In the genomic region with DNA sequence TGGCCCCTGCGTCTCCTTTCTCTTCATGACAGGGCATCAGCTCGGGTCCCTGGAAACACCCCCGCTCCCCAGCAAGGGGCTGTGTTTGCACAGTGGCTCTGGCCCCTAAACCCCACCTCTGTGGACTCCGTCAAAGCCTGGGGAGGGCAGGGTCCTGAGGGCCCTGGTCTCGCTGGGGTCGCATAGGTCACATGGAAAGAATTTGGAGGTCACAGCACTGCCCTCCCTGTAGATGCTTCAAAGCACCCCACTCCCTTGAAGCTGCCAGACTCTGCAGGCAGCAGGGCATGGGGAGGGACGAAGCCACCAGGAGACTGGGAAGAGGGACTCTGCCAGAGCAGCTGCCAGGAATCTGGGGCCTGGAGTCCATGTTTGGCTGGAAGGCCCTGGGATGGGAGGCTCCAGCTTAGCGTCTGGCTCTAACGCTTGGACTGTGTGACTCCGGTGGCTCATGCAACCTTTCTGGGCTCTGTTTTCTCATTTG, we compare ENCODE assay signal across 12 cellular contexts. TPM values are rescaled to one million over a fixed set of nuclear protein-coding genes. Genes with fewer than 3 reads are reported as not detected.
DNase-seq lines count a peak whose midpoint lies in the region; ATAC-seq and TF ChIP-seq lines count a peak whose summit lies in the region.
"Had no signal": no experiment of that assay in that cellular context is flagged by ENCODE, and none has a peak within 500 bp of the region (broad histone marks: within the 10 kb centered on the region; RNA-seq: fewer than 3 reads in every experiment).

No MANE protein-coding gene starts in this region.

- no peaks in the 10 kb centered on the region for H3K27me3 Mint-ChIP-seq in activated CD4-positive, alpha-beta memory T cell treated with anti-CD3 and anti-CD28 coated beads for 36 hours
- H3K27me3 Mint-ChIP-seq in activated CD4-positive, alpha-beta memory T cell treated with anti-CD3 and anti-CD28 coated beads, Interleukin-2, amount 10 ng/mL, durations not matched to agents 7 days and 5 days: no peaks in the 10 kb centered on the region
- no peaks in the 10 kb centered on the region for H3K27me3 Mint-ChIP-seq in type B pancreatic cell

- no peak overlapping the region for H3K4me3 Mint-ChIP-seq in activated CD4-positive, alpha-beta memory T cell treated with anti-CD3 and anti-CD28 coated beads for 36 hours
- H3K4me3 Mint-ChIP-seq in activated CD4-positive, alpha-beta memory T cell treated with anti-CD3 and anti-CD28 coated beads, Interleukin-2, amount 10 ng/mL, durations not matched to agents 7 days and 5 days: no peak overlapping the region
- peak overlapping the region; percentile 67 for H3K4me3 Mint-ChIP-seq in type B pancreatic cell

- no peak for TF ChIP-seq CTCF in dorsolateral prefrontal cortex (IDR thresholded peaks at IDR 0.05 in 54 of 56, conservative IDR thresholded peaks at IDR 0.05 in 2 of 56; ENCODE audit: low read depth in 1 of 56, partially characterized antibody in 56 of 56)
- TF ChIP-seq CTCF in type B pancreatic cell (conservative IDR thresholded peaks at IDR 0.05): no peak

- POLR2A ChIA-PET in activated CD4-positive, alpha-beta memory T cell treated with anti-CD3 and anti-CD28 coated beads for 36 hours (lab: Charles Lee): interaction anchor here (0.9 to 4.4 kb wide), 2 partner anchors 18 to 65 kb away, joined by 3 to 22 read pairs; no protein-coding TSS in a partner anchor
- POLR2A ChIA-PET in activated CD4-positive, alpha-beta memory T cell treated with anti-CD3 and anti-CD28 coated beads, Interleukin-2, amount 10 ng/mL, durations not matched to agents 7 days and 5 days (lab: Charles Lee): interaction anchor here (3.2 to 6.1 kb wide), 2 partner anchors 18 to 33 kb away, joined by 26 to 76 read pairs; partner anchors contain the start of gene ECE1

- no peaks in the 10 kb centered on the region for H3K9me3 Mint-ChIP-seq in activated CD4-positive, alpha-beta memory T cell treated with anti-CD3 and anti-CD28 coated beads for 36 hours
- no peaks in the 10 kb centered on the region for H3K9me3 Mint-ChIP-seq in activated CD4-positive, alpha-beta memory T cell treated with anti-CD3 and anti-CD28 coated beads, Interleukin-2, amount 10 ng/mL, durations not matched to agents 7 days and 5 days
- H3K9me3 Mint-ChIP-seq in type B pancreatic cell: no peaks in the 10 kb centered on the region

- H3K4me1 Mint-ChIP-seq in activated CD4-positive, alpha-beta memory T cell treated with anti-CD3 and anti-CD28 coated beads for 36 hours (ENCODE audit: low read depth): peaks cover 90% of the 10 kb centered on the region
- peaks cover 83% of the 10 kb centered on the region for H3K4me1 Mint-ChIP-seq in activated CD4-positive, alpha-beta memory T cell treated with anti-CD3 and anti-CD28 coated beads, Interleukin-2, amount 10 ng/mL, durations not matched to agents 7 days and 5 days
- H3K4me1 Mint-ChIP-seq in type B pancreatic cell (ENCODE audit: unreplicated experiment): peaks cover 72% of the 10 kb centered on the region

- CTCF ChIA-PET in activated CD4-positive, alpha-beta memory T cell treated with anti-CD3 and anti-CD28 coated beads for 36 hours (lab: Charles Lee): interaction anchor here (1.9 to 6.7 kb wide), 3 partner anchors 9 to 56 kb away, joined by 9 to 83 read pairs (median 53); no protein-coding TSS in a partner anchor
- CTCF ChIA-PET in activated CD4-positive, alpha-beta memory T cell treated with anti-CD3 and anti-CD28 coated beads, Interleukin-2, amount 10 ng/mL, durations not matched to agents 7 days and 5 days (lab: Charles Lee): interaction anchor here (1.5 kb wide), 1 partner anchor 41 kb away, joined by 3 read pairs; no protein-coding TSS in a partner anchor

- DNase-seq in activated CD4-positive, alpha-beta memory T cell treated with anti-CD3 and anti-CD28 coated beads for 36 hours: no peak
- DNase-seq in activated CD4-positive, alpha-beta memory T cell treated with anti-CD3 and anti-CD28 coated beads, Interleukin-2, amount 10 ng/mL, durations not matched to agents 7 days and 5 days: no peak
- no peak for DNase-seq in dorsolateral prefrontal cortex
- DNase-seq in type B pancreatic cell (ENCODE audit: extremely low spot score, unreplicated experiment): no peak
- DNase-seq in activated CD8-positive, alpha-beta memory T cell treated with anti-CD3 and anti-CD28 coated beads, Interleukin-2, amount 50 U/mL, for 4 hours: no peak
- DNase-seq: activated T-cell treated with anti-CD3 and anti-CD28 coated beads, Interleukin-2, amount 50 U/mL, for 1 hour; foreskin keratinocyte; NCI-H1930; stimulated activated CD8-positive, alpha-beta memory T cell treated with anti-CD3 and anti-CD28 coated beads, Interleukin-4, amount 100 ng/mL, for 48 hours had no signal

- H3K36me3 Mint-ChIP-seq in activated CD4-positive, alpha-beta memory T cell treated with anti-CD3 and anti-CD28 coated beads for 36 hours: peaks cover 33% of the 10 kb centered on the region
- peaks cover 13% of the 10 kb centered on the region for H3K36me3 Mint-ChIP-seq in activated CD4-positive, alpha-beta memory T cell treated with anti-CD3 and anti-CD28 coated beads, Interleukin-2, amount 10 ng/mL, durations not matched to agents 7 days and 5 days (ENCODE audit: low read depth)
- peaks cover 3% of the 10 kb centered on the region for H3K36me3 Mint-ChIP-seq in type B pancreatic cell

- H3K4me1 ChIP-seq in muscle layer of colon (ENCODE audit: insufficient read depth, low read length): peaks cover 92% of the 10 kb centered on the region

- peaks cover 7% of the 10 kb centered on the region for H3K36me3 ChIP-seq in muscle layer of colon (ENCODE audit: insufficient read depth, low read length)

- H3K9me3 ChIP-seq in muscle layer of colon (ENCODE audit: low read length): no peaks in the 10 kb centered on the region

- H3K9ac ChIP-seq in muscle layer of colon (ENCODE audit: low read length): peak overlapping the region; percentile 23

- intact Hi-C loops in activated CD4-positive, alpha-beta memory T cell treated with anti-CD3 and anti-CD28 coated beads for 36 hours (cut with micrococcal nuclease): no loop called here
- intact Hi-C loops in dorsolateral prefrontal cortex (cut with DNase I): no loop called here

- peak overlapping the region; percentile 90 for H3K27ac Mint-ChIP-seq in activated CD4-positive, alpha-beta memory T cell treated with anti-CD3 and anti-CD28 coated beads for 36 hours
- no peak overlapping the region for H3K27ac Mint-ChIP-seq in activated CD4-positive, alpha-beta memory T cell treated with anti-CD3 and anti-CD28 coated beads, Interleukin-2, amount 10 ng/mL, durations not matched to agents 7 days and 5 days
- peak overlapping the region; percentile 43 for H3K27ac Mint-ChIP-seq in type B pancreatic cell

- no peak for ATAC-seq in GM21360 (IDR thresholded peaks at IDR 0.05; ENCODE audit: unreplicated experiment)
- no peak for ATAC-seq in GM21529 (IDR thresholded peaks at IDR 0.05; ENCODE audit: unreplicated experiment)
- ATAC-seq: foreskin keratinocyte had no signal

- H3K27ac ChIP-seq in dorsolateral prefrontal cortex (peak overlapping the region in 55 of 59 donors; percentile 1 to 94 (median 78)), muscle layer of colon (ENCODE audit: low read depth, low read length) (peak overlapping the region; percentile 72)
- H3K27ac ChIP-seq: foreskin keratinocyte had no signal

- no peaks in the 10 kb centered on the region for H3K27me3 ChIP-seq in dorsolateral prefrontal cortex
- no peaks in the 10 kb centered on the region for H3K27me3 ChIP-seq in muscle layer of colon (ENCODE audit: control insufficient read depth in 1 of 2, insufficient read depth in 2 of 2, low read length in 2 of 2)
- H3K27me3 ChIP-seq: foreskin keratinocyte had no signal

- H3K4me3 ChIP-seq in dorsolateral prefrontal cortex (no peak overlapping the region), muscle layer of colon (ENCODE audit: low read depth in 1 of 2, low read length in 2 of 2) (no peak overlapping the region)

RNA-seq across cellular contexts. Expression of gene ECE1, which starts 36.6 kb away (rescaled TPM):
- total RNA-seq in activated CD4-positive, alpha-beta memory T cell treated with anti-CD3 and anti-CD28 coated beads for 36 hours: 100 to 1,000 TPM; 137 to 144 TPM
- 10 to 100 TPM; 85.3 to 87.9 TPM for total RNA-seq in activated CD4-positive, alpha-beta memory T cell treated with anti-CD3 and anti-CD28 coated beads, Interleukin-2, amount 10 ng/mL, durations not matched to agents 7 days and 5 days
- total RNA-seq in dorsolateral prefrontal cortex (100 to 1,000 TPM in 2 of 120 experiments, 10 to 100 TPM in 118; 38.8 to 122 (median 62.6) TPM), type B pancreatic cell (ENCODE audit: low replicate concordance) (37.2 and 49.8 TPM in 2 replicates)
